In genomic region chr12:53718567-53718966, GRCh38 we compare ENCODE assay signal across 2 cellular contexts.
A peak's percentile ranks its signal among the peaks of the same experiment; 100 is the strongest.
TF ChIP-seq lines count a peak whose summit lies in the region.

No MANE protein-coding gene starts in this region.

TF ChIP-seq in HEK293, 187 proteins besides CTCF, POLR2A, EP300 and RAD21:
- TF ChIP-seq ZNF121 (tag by site-specific recombination; IDR thresholded peaks at IDR 0.05) = peak; percentile 90
TF ChIP-seq in HEK293: peak in this region for 1; not testable (repeated sequence) for 186.

TF ChIP-seq in K562, 482 proteins besides CTCF, POLR2A, EP300 and RAD21:
- TF ChIP-seq ZNF121 (CRISPR knock-in tag; conservative IDR thresholded peaks at IDR 0.05) = peak; percentile 67
